Comparison of ENCODE assay signal across 21 cellular contexts in genomic region chr13:113343692-113343968, GRCh38. TPM values are rescaled to one million over a fixed set of nuclear protein-coding genes. Genes with fewer than 3 reads are reported as not detected.
DNase-seq lines count a peak whose midpoint lies in the region; ATAC-seq, FAIRE-seq and TF ChIP-seq lines count a peak whose summit lies in the region.
"Had no signal": no experiment of that assay in that cellular context is flagged by ENCODE, and none has a peak within 500 bp of the region (broad histone marks: within the 10 kb centered on the region; RNA-seq: fewer than 3 reads in every experiment).

No MANE protein-coding gene starts in this region.

- H3K4me2 ChIP-seq in HepG2 (ENCODE audit: low read depth, low read length) (no peak overlapping the region), osteoblast (ENCODE audit: insufficient read depth, low read length) (no peak overlapping the region)
- H3K4me2 ChIP-seq: BLaER1, GM23338 had no signal

- H3K4me1 ChIP-seq in HepG2 (ENCODE audit: insufficient read depth, low read length) (no peaks in the 10 kb centered on the region), osteoblast (ENCODE audit: insufficient read depth, low read length) (no peaks in the 10 kb centered on the region)
- H3K4me1 ChIP-seq in CD8-positive, alpha-beta memory T cell (ENCODE audit: insufficient read depth, low read length), result no peaks in the 10 kb centered on the region
- H3K4me1 ChIP-seq: BLaER1 had no signal

- no peak for TF ChIP-seq RAD21 in HepG2 (CRISPR knock-in tag; IDR thresholded peaks at IDR 0.05)

- no peaks in the 10 kb centered on the region for H3K36me3 Mint-ChIP-seq in stimulated activated effector memory CD8-positive, alpha-beta T cell treated with anti-CD3 and anti-CD28 coated beads, Interleukin-12 subunit alpha, Interleukin-12 subunit beta, amount 100 ng/mL, for 72 hours
- no peaks in the 10 kb centered on the region for H3K36me3 Mint-ChIP-seq in CD8-positive, alpha-beta memory T cell
- peaks cover 2% of the 10 kb centered on the region for H3K36me3 Mint-ChIP-seq in activated naive CD8-positive, alpha-beta T cell treated with anti-CD3 and anti-CD28 coated beads, Interleukin-2, amount 50 U/mL, for 24 hours (ENCODE audit: low read depth)
- H3K36me3 Mint-ChIP-seq: CD4-positive, CD25-positive, alpha-beta regulatory T cell; CD8-positive, alpha-beta T cell had no signal

- no peaks in the 10 kb centered on the region for H3K9me3 ChIP-seq in HepG2 (ENCODE audit: low read length)
- no peaks in the 10 kb centered on the region for H3K9me3 ChIP-seq in osteoblast (ENCODE audit: low read depth, low read length)
- no peaks in the 10 kb centered on the region for H3K9me3 ChIP-seq in CD8-positive, alpha-beta memory T cell (ENCODE audit: low read length)

- FAIRE-seq in HepG2 (lab: Jason Lieb, UNC), result no peak
- FAIRE-seq: G401.6, GM12892, GM19239 had no signal

- TF ChIP-seq POLR2A in HepG2 (IDR thresholded peaks at IDR 0.05; ENCODE audit: insufficient read depth in 1 of 2, low read depth in 2 of 2, low read length in 2 of 2), result no peak

- TF ChIP-seq CTCF in HepG2 (CRISPR knock-in tag; IDR thresholded peaks at IDR 0.05), result no peak
- no peak for TF ChIP-seq CTCF in osteoblast (IDR thresholded peaks at IDR 0.05; ENCODE audit: extremely low read depth, low read depth, low read length)

- H3K9ac ChIP-seq in HepG2 (ENCODE audit: insufficient read depth, low read depth, low read length), result no peak overlapping the region
- H3K9ac ChIP-seq: BLaER1 had no signal

- H3K4me1 Mint-ChIP-seq in stimulated activated effector memory CD8-positive, alpha-beta T cell treated with anti-CD3 and anti-CD28 coated beads, Interleukin-12 subunit alpha, Interleukin-12 subunit beta, amount 100 ng/mL, for 72 hours, result no peaks in the 10 kb centered on the region
- no peaks in the 10 kb centered on the region for H3K4me1 Mint-ChIP-seq in CD8-positive, alpha-beta memory T cell
- H3K4me1 Mint-ChIP-seq in activated naive CD8-positive, alpha-beta T cell treated with anti-CD3 and anti-CD28 coated beads, Interleukin-2, amount 50 U/mL, for 24 hours, result no peaks in the 10 kb centered on the region
- H3K4me1 Mint-ChIP-seq: B cell; CD4-positive, CD25-positive, alpha-beta regulatory T cell; GM23338; H9 had no signal

- H2AFZ ChIP-seq in HepG2 (ENCODE audit: low read length), result no peak overlapping the region
- H2AFZ ChIP-seq in osteoblast (ENCODE audit: low read length), result no peak overlapping the region
- H2AFZ ChIP-seq: GM23338 had no signal

- CTCF ChIA-PET in HepG2 (lab: Yijun Ruan, JAX; ENCODE audit: low intra/inter-chr PET ratio, low total read pairs), result no interaction called here
- CTCF ChIA-PET in CD8-positive, alpha-beta memory T cell (lab: Charles Lee), result no interaction called here

- H3K4me3 Mint-ChIP-seq in stimulated activated effector memory CD8-positive, alpha-beta T cell treated with anti-CD3 and anti-CD28 coated beads, Interleukin-12 subunit alpha, Interleukin-12 subunit beta, amount 100 ng/mL, for 72 hours, result no peak overlapping the region
- no peak overlapping the region for H3K4me3 Mint-ChIP-seq in CD8-positive, alpha-beta memory T cell
- H3K4me3 Mint-ChIP-seq in activated naive CD8-positive, alpha-beta T cell treated with anti-CD3 and anti-CD28 coated beads, Interleukin-2, amount 50 U/mL, for 24 hours, result no peak overlapping the region
- H3K4me3 Mint-ChIP-seq: B cell; CD4-positive, CD25-positive, alpha-beta regulatory T cell; CD8-positive, alpha-beta T cell; GM23338; H9; HFFc6 had no signal

- H3K27ac Mint-ChIP-seq in stimulated activated effector memory CD8-positive, alpha-beta T cell treated with anti-CD3 and anti-CD28 coated beads, Interleukin-12 subunit alpha, Interleukin-12 subunit beta, amount 100 ng/mL, for 72 hours, result no peak overlapping the region
- no peak overlapping the region for H3K27ac Mint-ChIP-seq in CD8-positive, alpha-beta memory T cell
- H3K27ac Mint-ChIP-seq in activated naive CD8-positive, alpha-beta T cell treated with anti-CD3 and anti-CD28 coated beads, Interleukin-2, amount 50 U/mL, for 24 hours, result no peak overlapping the region
- H3K27ac Mint-ChIP-seq: B cell; CD4-positive, CD25-positive, alpha-beta regulatory T cell; CD8-positive, alpha-beta T cell; GM23338; HFFc6 had no signal

- no peaks in the 10 kb centered on the region for H3K9me3 Mint-ChIP-seq in stimulated activated effector memory CD8-positive, alpha-beta T cell treated with anti-CD3 and anti-CD28 coated beads, Interleukin-12 subunit alpha, Interleukin-12 subunit beta, amount 100 ng/mL, for 72 hours
- H3K9me3 Mint-ChIP-seq in CD8-positive, alpha-beta memory T cell, result peaks cover 0 to 5% (median 4%) of the 10 kb centered on the region in 5 donors
- peaks cover 5% of the 10 kb centered on the region for H3K9me3 Mint-ChIP-seq in activated naive CD8-positive, alpha-beta T cell treated with anti-CD3 and anti-CD28 coated beads, Interleukin-2, amount 50 U/mL, for 24 hours

- H3K27me3 ChIP-seq in HepG2 (ENCODE audit: control insufficient read depth in 1 of 2, insufficient read depth in 2 of 2, low read length in 2 of 2), result no peaks in the 10 kb centered on the region
- H3K27me3 ChIP-seq in osteoblast (ENCODE audit: insufficient read depth, low read length), result no peaks in the 10 kb centered on the region
- H3K27me3 ChIP-seq in CD8-positive, alpha-beta memory T cell (ENCODE audit: insufficient read depth, low read length, poor library complexity, severe bottlenecking), result no peaks in the 10 kb centered on the region
- H3K27me3 ChIP-seq: BLaER1 had no signal

- TF ChIP-seq EP300 in HepG2 (IDR thresholded peaks at IDR 0.05; ENCODE audit: low read depth in 2 of 2, low read length in 2 of 2) (no peak), HepG2 (CRISPR knock-in tag; IDR thresholded peaks at IDR 0.05; ENCODE audit: borderline replicate concordance) (no peak)

- H3K27me3 Mint-ChIP-seq in CD8-positive, alpha-beta memory T cell, result peaks cover 3 to 11% of the 10 kb centered on the region in 2 donors
- no peaks in the 10 kb centered on the region for H3K27me3 Mint-ChIP-seq in activated naive CD8-positive, alpha-beta T cell treated with anti-CD3 and anti-CD28 coated beads, Interleukin-2, amount 50 U/mL, for 24 hours

- H3K36me3 ChIP-seq in HepG2 (replicated peaks in 1 of 2; ENCODE audit: control insufficient read depth in 1 of 2, insufficient read depth in 2 of 2, low read length in 2 of 2), result peaks cover 11 to 38% of the 10 kb centered on the region in 2 experiments; a peak in 4 of 5 replicates
- H3K36me3 ChIP-seq in osteoblast (ENCODE audit: insufficient read depth, low read length), result no peaks in the 10 kb centered on the region
- H3K36me3 ChIP-seq in CD8-positive, alpha-beta memory T cell (ENCODE audit: insufficient read depth, low read length), result no peaks in the 10 kb centered on the region

- no peak for ATAC-seq in HepG2
- peak; percentile 26 for ATAC-seq in stimulated activated effector memory CD8-positive, alpha-beta T cell treated with anti-CD3 and anti-CD28 coated beads, Interleukin-12 subunit alpha, Interleukin-12 subunit beta, amount 100 ng/mL, for 72 hours
- no peak for ATAC-seq in activated naive CD8-positive, alpha-beta T cell treated with anti-CD3 and anti-CD28 coated beads, Interleukin-2, amount 50 U/mL, for 24 hours
- ATAC-seq: CD8-positive, alpha-beta T cell; GM23338 had no signal

- intact Hi-C loops in HepG2 (cut with micrococcal nuclease; ENCODE audit: unreplicated experiment), result no loop called here

- H3K27ac ChIP-seq in HepG2 (ENCODE audit: extremely low read length, insufficient read depth, low read length), result no peak overlapping the region
- H3K27ac ChIP-seq in osteoblast (ENCODE audit: low read depth, low read length), result no peak overlapping the region
- H3K27ac ChIP-seq in CD8-positive, alpha-beta memory T cell (ENCODE audit: low read depth, low read length), result no peak overlapping the region
- H3K27ac ChIP-seq: BLaER1, C4-2B had no signal

- 94% methylated on average over 2 of the region's 7 CpGs for WGBS in HepG2 (ENCODE audit: low lambda C conversion rate)

- in situ Hi-C loops in HepG2 (cut with HindIII; ENCODE audit: extremely low pct_ligation_motif_present, low pct_unique_long_range_greater_than_20kb), result no loop called here

- H3K4me3 ChIP-seq in HepG2 (replicated peaks in 1 of 3; ENCODE audit: insufficient read depth in 1 of 3, low read depth in 2 of 3, low read length in 3 of 3), result no peak overlapping the region
- H3K4me3 ChIP-seq in osteoblast (ENCODE audit: insufficient read depth, low read length), result no peak overlapping the region
- H3K4me3 ChIP-seq in CD8-positive, alpha-beta memory T cell (ENCODE audit: low read length), result no peak overlapping the region
- H3K4me3 ChIP-seq: BLaER1, GM23338 had no signal

- H3K79me2 ChIP-seq in HepG2 (ENCODE audit: insufficient read depth, low read length) (no peaks in the 10 kb centered on the region), osteoblast (ENCODE audit: insufficient read depth, low read length) (no peaks in the 10 kb centered on the region)

- H4K20me1 ChIP-seq in HepG2 (ENCODE audit: insufficient read depth, low read length) (0 out of 2 replicates have a peak, but pooled peaks cover 3% of the 10 kb centered on the region), osteoblast (ENCODE audit: insufficient read depth, low read length) (no peaks in the 10 kb centered on the region)
- H4K20me1 ChIP-seq: BLaER1 had no signal

- DNase-seq in islet precursor cell, result peak; percentile 40
- no peak for DNase-seq in HepG2 (ENCODE audit: low spot score)
- peak; percentile 14 for DNase-seq in osteoblast (ENCODE audit: insufficient read length, low spot score, missing footprints)
- DNase-seq in stimulated activated effector memory CD8-positive, alpha-beta T cell treated with anti-CD3 and anti-CD28 coated beads, Interleukin-12 subunit alpha, Interleukin-12 subunit beta, amount 100 ng/mL, for 72 hours (ENCODE audit: low spot score in 2 of 2), result no peak
- DNase-seq in activated T-cell treated with anti-CD3 and anti-CD28 coated beads for 4 hours, result no peak
- DNase-seq in CD8-positive, alpha-beta memory T cell, result no peak
- DNase-seq in DMS53 (lab: John Stamatoyannopoulos, UW), result no peak
- no peak for DNase-seq in activated naive CD8-positive, alpha-beta T cell treated with anti-CD3 and anti-CD28 coated beads, Interleukin-2, amount 50 U/mL, for 24 hours
- DNase-seq: CD4-positive, CD25-positive, alpha-beta regulatory T cell; CD8-positive, alpha-beta T cell; DND-41; H9; HFFc6 had no signal

- POLR2A ChIA-PET in HepG2 (lab: Yijun Ruan, JAX), result no interaction called here
- POLR2A ChIA-PET in CD8-positive, alpha-beta memory T cell (lab: Charles Lee), result no interaction called here

- no TSS peak for BruUV-seq in HepG2 (replicated peaks; lab: Mats Ljungman, UMichigan)

RNA-seq across cellular contexts. Expression of gene GRTP1, which starts 20.3 kb away (rescaled TPM):
- total RNA-seq in HepG2 (2016; rRNA removed; fragmentation: Illumina TruSeq; extraction: Trizol) (30.3 and 30.8 TPM in 2 replicates), osteoblast (0.29 and 0.36 TPM in 2 replicates)
- 17.7 and 18.0 TPM in 2 replicates for total RNA-seq in HepG2 (2016; cell fraction: cytosol; rRNA removed; fragmentation: Illumina TruSeq; extraction: Trizol; ENCODE audit: low read depth)
- 26.5 and 33.7 TPM in 2 replicates for total RNA-seq in HepG2 (2016; cell fraction: insoluble cytoplasmic fraction; rRNA removed; fragmentation: Illumina TruSeq; extraction: Trizol)
- 27.8 and 29.0 TPM in 2 replicates for total RNA-seq in HepG2 (2016; cell fraction: membrane; rRNA removed; fragmentation: Illumina TruSeq; extraction: Trizol)
- total RNA-seq in HepG2 (2016; cell fraction: nucleus; rRNA removed; fragmentation: Illumina TruSeq; extraction: Trizol), result 23.1 and 27.9 TPM in 2 replicates
- 40.5 and 40.6 TPM in 2 replicates for polyA plus RNA-seq in HepG2 (2011; rRNA removed)
- 37.5 and 37.6 TPM in 2 replicates for polyA plus RNA-seq in HepG2 (2011; cell fraction: cytosol; rRNA removed)
- 59.1 and 60.0 TPM in 2 replicates for polyA plus RNA-seq in HepG2 (2011; cell fraction: nucleus; rRNA removed)
- polyA plus RNA-seq in HepG2 (2012), result 34.3 and 37.7 TPM in 2 replicates
- polyA plus RNA-seq in HepG2 (2016; cell fraction: cytosol; fragmentation: Illumina TruSeq; extraction: Trizol; ENCODE audit: low read depth), result 20.4 and 24.5 TPM in 2 replicates
- polyA plus RNA-seq in HepG2 (2016; cell fraction: insoluble cytoplasmic fraction; fragmentation: Illumina TruSeq; extraction: Trizol; ENCODE audit: low read depth), result 35.9 and 37.1 TPM in 2 replicates
- 24.9 and 27.8 TPM in 2 replicates for polyA plus RNA-seq in HepG2 (2016; cell fraction: membrane; fragmentation: Illumina TruSeq; extraction: Trizol; ENCODE audit: low read depth)
- 54.4 and 56.0 TPM in 2 replicates for polyA plus RNA-seq in HepG2 (2016; cell fraction: nucleus; fragmentation: Illumina TruSeq; extraction: Trizol; ENCODE audit: insufficient read depth, low read depth)
- 6.8 and 20.0 TPM in 2 replicates for polyA minus RNA-seq in HepG2 (2011; rRNA and poly(A)+ RNA removed; ENCODE audit: low replicate concordance)
- 21.8 and 23.7 TPM in 2 replicates for polyA minus RNA-seq in HepG2 (2011; cell fraction: cytosol; rRNA and poly(A)+ RNA removed)
- polyA minus RNA-seq in HepG2 (2011; cell fraction: nucleus; rRNA and poly(A)+ RNA removed), result 23.2 and 26.8 TPM in 2 replicates
- total RNA-seq in CD8-positive, alpha-beta memory T cell, result not detected
- polyA plus RNA-seq in CD8-positive, alpha-beta memory T cell, result not detected
- total RNA-seq: A172; B cell; CD4-positive, CD25-positive, alpha-beta regulatory T cell; CD8-positive, alpha-beta T cell had no signal

RNA-seq across cellular contexts. Expression of gene LAMP1, which starts 46.6 kb away (rescaled TPM):
- total RNA-seq in HepG2 (2016; rRNA removed; fragmentation: Illumina TruSeq; extraction: Trizol) (33.2 and 112 TPM in 2 replicates), osteoblast (211 and 216 TPM in 2 replicates)
- total RNA-seq in HepG2 (2016; cell fraction: cytosol; rRNA removed; fragmentation: Illumina TruSeq; extraction: Trizol; ENCODE audit: low read depth), result 10.9 and 12.4 TPM in 2 replicates
- 28.0 and 117 TPM in 2 replicates for total RNA-seq in HepG2 (2016; cell fraction: insoluble cytoplasmic fraction; rRNA removed; fragmentation: Illumina TruSeq; extraction: Trizol)
- 16.4 and 16.7 TPM in 2 replicates for total RNA-seq in HepG2 (2016; cell fraction: membrane; rRNA removed; fragmentation: Illumina TruSeq; extraction: Trizol)
- 71.7 and 83.9 TPM in 2 replicates for total RNA-seq in HepG2 (2016; cell fraction: nucleus; rRNA removed; fragmentation: Illumina TruSeq; extraction: Trizol)
- 103 TPM in 2 replicates for polyA plus RNA-seq in HepG2 (2011; rRNA removed)
- polyA plus RNA-seq in HepG2 (2011; cell fraction: cytosol; rRNA removed), result 54.8 and 61.5 TPM in 2 replicates
- 64.5 and 68.1 TPM in 2 replicates for polyA plus RNA-seq in HepG2 (2011; cell fraction: nucleus; rRNA removed)
- 94.8 and 95.4 TPM in 2 replicates for polyA plus RNA-seq in HepG2 (2012)
- polyA plus RNA-seq in HepG2 (2016; cell fraction: cytosol; fragmentation: Illumina TruSeq; extraction: Trizol; ENCODE audit: low read depth), result 8.2 and 8.9 TPM in 2 replicates
- polyA plus RNA-seq in HepG2 (2016; cell fraction: insoluble cytoplasmic fraction; fragmentation: Illumina TruSeq; extraction: Trizol; ENCODE audit: low read depth), result 42.2 and 53.5 TPM in 2 replicates
- 14.6 and 17.0 TPM in 2 replicates for polyA plus RNA-seq in HepG2 (2016; cell fraction: membrane; fragmentation: Illumina TruSeq; extraction: Trizol; ENCODE audit: low read depth)
- 165 and 182 TPM in 2 replicates for polyA plus RNA-seq in HepG2 (2016; cell fraction: nucleus; fragmentation: Illumina TruSeq; extraction: Trizol; ENCODE audit: insufficient read depth, low read depth)
- polyA minus RNA-seq in HepG2 (2011; rRNA and poly(A)+ RNA removed; ENCODE audit: low replicate concordance), result 78.2 and 92.0 TPM in 2 replicates
- polyA minus RNA-seq in HepG2 (2011; cell fraction: cytosol; rRNA and poly(A)+ RNA removed), result 54.9 and 61.7 TPM in 2 replicates
- 25.2 and 25.9 TPM in 2 replicates for polyA minus RNA-seq in HepG2 (2011; cell fraction: nucleus; rRNA and poly(A)+ RNA removed)
- total RNA-seq in CD8-positive, alpha-beta memory T cell, result 100 to 1,000 TPM in 1 of 2 experiments, 10 to 100 TPM in 1; 97.2 to 110 TPM
- 36.6 TPM for polyA plus RNA-seq in CD8-positive, alpha-beta memory T cell

Comparison
In these comparisons a context has a peak if more than half of its experiments do, and no peak if none do; other contexts are left out.
1. DNase-seq: peak in islet precursor cell (single experiment) and osteoblast (single experiment); none in HepG2 (single experiment), stimulated activated effector memory CD8-positive, alpha-beta T cell treated with anti-CD3 and anti-CD28 coated beads, Interleukin-12 subunit alpha, Interleukin-12 subunit beta, amount 100 ng/mL, for 72 hours (0 of 2), activated T-cell treated with anti-CD3 and anti-CD28 coated beads for 4 hours (single experiment), CD8-positive, alpha-beta memory T cell (0 of 5), DMS53 (single experiment) and activated naive CD8-positive, alpha-beta T cell treated with anti-CD3 and anti-CD28 coated beads, Interleukin-2, amount 50 U/mL, for 24 hours (single experiment).
2. RNA of gene GRTP1, which starts 20.3 kb away (total RNA-seq): 17.7 to 33.7 TPM in HepG2; 0.29 to 0.36 TPM in osteoblast and not detected in CD8-positive, alpha-beta memory T cell; every median in the first group is over 10 times any median in the second.